Comparison of ENCODE assay signal across 8 cellular contexts in the genomic region with DNA sequence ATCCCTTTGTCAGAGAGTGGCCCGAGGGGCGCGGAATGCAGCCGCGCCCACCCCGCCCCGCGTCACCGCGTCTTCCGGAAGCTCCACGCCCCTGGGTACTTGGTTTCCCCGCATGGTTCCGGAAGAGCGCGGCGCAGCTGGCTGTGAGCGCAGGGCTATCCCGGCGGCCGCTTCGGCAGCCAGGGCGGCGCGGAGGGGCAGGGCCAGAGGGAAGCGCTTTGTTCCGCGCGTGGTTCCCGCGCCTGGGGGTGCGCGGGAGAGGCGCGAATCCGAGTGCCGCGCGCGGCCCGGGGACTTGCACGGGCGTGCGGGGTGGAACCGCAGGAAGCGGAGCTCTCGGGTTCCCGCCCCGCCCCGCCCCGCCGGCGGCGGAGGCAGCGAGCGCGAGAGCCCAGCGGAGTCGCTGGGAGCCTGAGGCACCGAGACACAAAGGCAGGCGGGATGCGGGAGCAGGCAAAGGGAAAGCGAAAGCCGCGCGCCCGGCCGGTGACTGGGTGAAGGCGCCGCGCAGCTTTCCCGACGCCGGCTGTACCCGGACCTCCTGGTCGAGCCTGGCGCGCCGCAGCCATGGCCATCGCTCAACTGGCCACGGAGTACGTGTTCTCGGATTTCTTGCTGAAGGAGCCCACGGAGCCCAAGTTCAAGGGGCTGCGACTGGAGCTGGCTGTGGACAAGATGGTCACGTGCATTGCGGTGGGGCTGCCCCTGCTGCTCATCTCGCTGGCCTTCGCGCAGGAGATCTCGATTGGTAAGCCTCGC. TPM values are rescaled to one million over a fixed set of nuclear protein-coding genes. Genes with fewer than 3 reads are reported as not detected.
DNase-seq lines count a peak whose midpoint lies in the region; ATAC-seq and TF ChIP-seq lines count a peak whose summit lies in the region.

PANX1 (plus strand) TSS at position 96 of the 759 bp plus-strand sequence; CDS start at position 568, 472 bp downstream.

- no peaks in the 10 kb centered on the region for H3K36me3 ChIP-seq in ectodermal cell (ENCODE audit: control insufficient read depth, insufficient read depth, low read length)
- no peaks in the 10 kb centered on the region for H3K36me3 ChIP-seq in lung (ENCODE audit: control insufficient read depth in 2 of 2, insufficient read depth in 2 of 2, low read length in 2 of 2)

- WGBS in ectodermal cell, 2 experiments: 0% methylated on average over 92 of the region's 92 CpGs
- WGBS in lung, 2 donors: 0% methylated on average over 85 to 92 of the region's 92 CpGs

- DNase-seq in NCI-H69 (lab: John Stamatoyannopoulos, UW): peak; percentile 94
- peak; percentile 70 to 79 for DNase-seq in activated CD4-positive, alpha-beta T cell treated with anti-CD3 and anti-CD28 coated beads, Interleukin-2, amount 50 U/mL, for 48 hours
- peak; percentile 82 for DNase-seq in lung (ENCODE audit: low spot score)
- DNase-seq in stimulated activated CD4-positive, alpha-beta T cell treated with anti-CD3 and anti-CD28 coated beads, TNF-alpha, amount 100 ng/mL, for 4 hours (ENCODE audit: low read depth in 3 of 3): peak; percentile 45 to 54 (median 49)

- H3K4me1 ChIP-seq in ectodermal cell (ENCODE audit: control insufficient read depth, insufficient read depth, low read length) (peaks cover 18% of the 10 kb centered on the region), lung (ENCODE audit: control insufficient read depth in 2 of 2, insufficient read depth in 2 of 2, low read length in 2 of 2) (peaks cover 7 to 21% of the 10 kb centered on the region in 2 donors)

- no peaks in the 10 kb centered on the region for H3K27me3 ChIP-seq in ectodermal cell (ENCODE audit: control insufficient read depth, insufficient read depth, low read length, poor library complexity, severe bottlenecking)
- H3K27me3 ChIP-seq in lung (ENCODE audit: control insufficient read depth, insufficient read depth): no peaks in the 10 kb centered on the region

- H3K27ac ChIP-seq in C4-2B (peak within 1 kb of the TSS; percentile 94), ectodermal cell (ENCODE audit: insufficient read depth, low read depth, low read length, poor library complexity, severe bottlenecking) (peak within 1 kb of the TSS; percentile 92), lung (ENCODE audit: low read depth in 1 of 2, low read length in 1 of 2) (peak within 1 kb of the TSS; percentile 89 to 98)

- peak; percentile 79 for ATAC-seq in GM19351 (IDR thresholded peaks at IDR 0.05; ENCODE audit: unreplicated experiment)
- peak; percentile 77 for ATAC-seq in HG03469 (IDR thresholded peaks at IDR 0.05; ENCODE audit: unreplicated experiment)
- peak; percentile 90 for ATAC-seq in lung (ENCODE audit: insufficient read depth, low FRiP score)

- no peak for TF ChIP-seq CTCF in C4-2B (conservative IDR thresholded peaks at IDR 0.05)
- TF ChIP-seq CTCF in lung (IDR thresholded peaks at IDR 0.05; ENCODE audit: control extremely low read depth, extremely low read depth): no peak

- H3K4me3 ChIP-seq in ectodermal cell (ENCODE audit: insufficient read depth, low read depth, low read length) (peak within 1 kb of the TSS; percentile 73), lung (peak within 1 kb of the TSS; percentile 82)

- H3K9me3 ChIP-seq in ectodermal cell (ENCODE audit: control insufficient read depth, low read length) (no peaks in the 10 kb centered on the region), lung (ENCODE audit: control insufficient read depth in 2 of 2, insufficient read depth in 1 of 2, low read length in 1 of 2) (no peaks in the 10 kb centered on the region)

RNA-seq across cellular contexts. Expression of gene PANX1, which starts in this region (rescaled TPM):
- 26.3 TPM for polyA plus RNA-seq in ectodermal cell (2013, experiment 1 of 4)
- 28.6 TPM for polyA plus RNA-seq in ectodermal cell (2013, experiment 2 of 4)
- 22.4 TPM for polyA plus RNA-seq in ectodermal cell (2013, experiment 3 of 4)
- polyA plus RNA-seq in ectodermal cell (2013, experiment 4 of 4): 24.4 TPM
- total RNA-seq in lung: 10 to 100 TPM; 18.6 to 25.7 TPM
- polyA plus RNA-seq in lung: 10 to 100 TPM in 1 of 2 donors, 1 to 10 TPM in 1; 5.9 to 19.4 TPM

Comparison
In these comparisons a context has a peak if more than half of its experiments do, and no peak if none do; other contexts are left out.
1. Peak in every context shown above with its lines: DNase-seq, ATAC-seq, H3K4me3 ChIP-seq and H3K27ac ChIP-seq.